8 cellular contexts compared by ENCODE assay signal in genomic region chr4:49032440-49033161, GRCh38. TPM values are rescaled to one million over a fixed set of nuclear protein-coding genes. Genes with fewer than 3 reads are reported as not detected.
DNase-seq lines count a peak whose midpoint lies in the region; ATAC-seq and TF ChIP-seq lines count a peak whose summit lies in the region.
"Had no signal": no experiment of that assay in that cellular context is flagged by ENCODE, and none has a peak within 500 bp of the region (broad histone marks: within the 10 kb centered on the region; RNA-seq: fewer than 3 reads in every experiment).

No MANE protein-coding gene starts in this region.

- POLR2A ChIA-PET in HCT116 (lab: Charles Lee) (no interaction called here), RWPE1 (lab: Yijun Ruan, JAX; ENCODE audit: low non-redundant PET) (no interaction called here)

- H3K27ac ChIP-seq in DOHH2 (ENCODE audit: low read depth, low read length) (no peak overlapping the region), HCT116 (ENCODE audit: low read depth, low read length) (no peak overlapping the region), RWPE1 (no peak overlapping the region)

- H3K4me2 ChIP-seq in DOHH2 (ENCODE audit: low read length): no peak overlapping the region
- 0 out of 2 replicates have a peak overlapping the region, but pooled peaks have one; percentile 15 for H3K4me2 ChIP-seq in HCT116 (ENCODE audit: low read length)

- H3K9me3 ChIP-seq in DOHH2 (ENCODE audit: control insufficient read depth, insufficient read depth, low read length): no peaks in the 10 kb centered on the region
- H3K9me3 ChIP-seq in HCT116 (ENCODE audit: control insufficient read depth in 1 of 2, insufficient read depth in 1 of 2, low read depth in 1 of 2, low read length in 2 of 2): no peaks in the 10 kb centered on the region

- CTCF ChIA-PET in HCT116 (lab: Charles Lee): interaction anchor here (0.5 kb wide), 1 partner anchor 88 kb away, joined by 3 read pairs; no protein-coding TSS in a partner anchor
- CTCF ChIA-PET in RWPE1 (lab: Yijun Ruan, JAX): interaction anchor here (0.6 to 0.7 kb wide), 4 partner anchors 20 to 233 kb away, joined by 3 to 5 read pairs (median 3); no protein-coding TSS in a partner anchor

- no peak overlapping the region for H3K4me3 ChIP-seq in DOHH2 (ENCODE audit: low read length)
- no peak overlapping the region for H3K4me3 ChIP-seq in HCT116 (replicated peaks in 1 of 2; ENCODE audit: low read depth in 1 of 2, low read length in 2 of 2)

- peak; percentile 76 for TF ChIP-seq RAD21 in HCT116 (IDR thresholded peaks at IDR 0.05; ENCODE audit: low read depth)

- no peak for TF ChIP-seq POLR2A in HCT116 (IDR thresholded peaks at IDR 0.05; ENCODE audit: borderline replicate concordance, extremely low read depth, insufficient read depth, insufficient read length)

- H3K79me2 ChIP-seq in DOHH2 (ENCODE audit: control insufficient read depth, low read length) (no peaks in the 10 kb centered on the region), HCT116 (ENCODE audit: insufficient read depth, low read length) (no peaks in the 10 kb centered on the region)

- H3K4me1 ChIP-seq in DOHH2 (ENCODE audit: control insufficient read depth, low read length) (no peaks in the 10 kb centered on the region), HCT116 (ENCODE audit: control insufficient read depth in 1 of 2, insufficient read depth in 2 of 2, low read length in 2 of 2) (no peaks in the 10 kb centered on the region)

- no peaks in the 10 kb centered on the region for H3F3A ChIP-seq in DOHH2 (ENCODE audit: control insufficient read depth, insufficient read depth)

- intact Hi-C loops in HCT116 (cut with micrococcal nuclease) (no loop called here), head of caudate nucleus (cut with DNase I) (no loop called here)

- H3K27ac Mint-ChIP-seq in stimulated activated memory B cell treated with anti-CD40 and anti-IgM and Interleukin-4, amounts not matched to agents 10 μg/mL and 1 μg/mL and 100 μg/mL, for 72 hours: no peak overlapping the region

- H4K20me1 ChIP-seq in DOHH2 (ENCODE audit: control insufficient read depth, insufficient read depth, low read depth, low read length) (no peaks in the 10 kb centered on the region), HCT116 (ENCODE audit: insufficient read depth) (no peaks in the 10 kb centered on the region)

- H3K9me2 ChIP-seq in DOHH2 (replicated peaks; ENCODE audit: control insufficient read depth, low read length): no peaks in the 10 kb centered on the region
- no peaks in the 10 kb centered on the region for H3K9me2 ChIP-seq in HCT116 (ENCODE audit: insufficient read depth)

- no peaks in the 10 kb centered on the region for H3K36me3 ChIP-seq in DOHH2 (ENCODE audit: control insufficient read depth, low read length)
- H3K36me3 ChIP-seq in HCT116 (ENCODE audit: control insufficient read depth in 1 of 2, insufficient read depth in 2 of 2, low read length in 2 of 2): no peaks in the 10 kb centered on the region

- H2AFZ ChIP-seq in HCT116 (ENCODE audit: low read depth, low read length, poor library complexity, severe bottlenecking): no peak overlapping the region

- DNase-seq in HCT116 (ENCODE audit: low read depth, low spot score): peak; percentile 6
- DNase-seq in RWPE1 (ENCODE audit: low spot score): peak; percentile 46
- DNase-seq in head of caudate nucleus: peak; percentile 35 to 85 (median 62)

- peaks cover 24% of the 10 kb centered on the region for H3K27me3 Mint-ChIP-seq in stimulated activated memory B cell treated with anti-CD40 and anti-IgM and Interleukin-4, amounts not matched to agents 10 μg/mL and 1 μg/mL and 100 μg/mL, for 72 hours

- no peaks in the 10 kb centered on the region for H3K4me1 Mint-ChIP-seq in stimulated activated memory B cell treated with anti-CD40 and anti-IgM and Interleukin-4, amounts not matched to agents 10 μg/mL and 1 μg/mL and 100 μg/mL, for 72 hours

- no peaks in the 10 kb centered on the region for H3K36me3 Mint-ChIP-seq in stimulated activated memory B cell treated with anti-CD40 and anti-IgM and Interleukin-4, amounts not matched to agents 10 μg/mL and 1 μg/mL and 100 μg/mL, for 72 hours

- no peak overlapping the region for H3K4me3 Mint-ChIP-seq in stimulated activated memory B cell treated with anti-CD40 and anti-IgM and Interleukin-4, amounts not matched to agents 10 μg/mL and 1 μg/mL and 100 μg/mL, for 72 hours

- RAD21 ChIA-PET in HCT116 (lab: Charles Lee; ENCODE audit: low non-redundant PET in 1 of 2, low total read pairs in 2 of 2, uncharacterized antibody in 2 of 2, unreplicated experiment in 2 of 2): no interaction called here

- TF ChIP-seq CTCF in DOHH2 (IDR thresholded peaks at IDR 0.05; ENCODE audit: low read depth, low read length, poor library complexity, severe bottlenecking): peak; percentile 81
- peak in 2 of 3 experiments; percentile 74 to 89; a peak in 4 of 6 replicates for TF ChIP-seq CTCF in HCT116 (IDR thresholded peaks at IDR 0.05 in 2 of 3, conservative IDR thresholded peaks at IDR 0.05 in 1 of 3; ENCODE audit: borderline replicate concordance in 1 of 3, insufficient read depth in 1 of 3, low read depth in 2 of 3, low read length in 2 of 3)
- TF ChIP-seq CTCF in RWPE1 (conservative IDR thresholded peaks at IDR 0.05; ENCODE audit: low read depth): peak; percentile 73

- H3K9me3 Mint-ChIP-seq in stimulated activated memory B cell treated with anti-CD40 and anti-IgM and Interleukin-4, amounts not matched to agents 10 μg/mL and 1 μg/mL and 100 μg/mL, for 72 hours: no peaks in the 10 kb centered on the region

- ATAC-seq in HCT116 (peak; percentile 74), HG03095 (IDR thresholded peaks at IDR 0.05; ENCODE audit: unreplicated experiment) (no peak), GM18858 (IDR thresholded peaks at IDR 0.05; ENCODE audit: unreplicated experiment) (no peak)
- ATAC-seq in stimulated activated memory B cell treated with anti-CD40 and anti-IgM and Interleukin-4, amounts not matched to agents 10 μg/mL and 1 μg/mL and 100 μg/mL, for 72 hours: no peak

- H3K9ac ChIP-seq in HCT116 (ENCODE audit: low read length): no peak overlapping the region

- H3K27me3 ChIP-seq in DOHH2 (ENCODE audit: control insufficient read depth, low read length) (peaks cover 6% of the 10 kb centered on the region), HCT116 (ENCODE audit: insufficient read depth, low read length) (peaks cover 17% of the 10 kb centered on the region)

- BruUV-seq in HCT116 (replicated peaks; lab: Mats Ljungman, UMichigan): no TSS peak

TF ChIP-seq in HCT116, 20 proteins besides CTCF, POLR2A, EP300 and RAD21:
- no peak for TF ChIP-seq EGR1 (IDR thresholded peaks at IDR 0.05; ENCODE audit: low read depth)
- TF ChIP-seq ZBTB33 (IDR thresholded peaks at IDR 0.05; ENCODE audit: extremely low read depth, insufficient replicate concordance, low read length): no peak
- 0 out of 2 replicates have a peak, but pooled peaks have one; percentile 12 for TF ChIP-seq CEBPB (IDR thresholded peaks at IDR 0.05; ENCODE audit: low read depth)
- no peak for TF ChIP-seq CBX3 (IDR thresholded peaks at IDR 0.05; ENCODE audit: low read depth)
- TF ChIP-seq SRF (IDR thresholded peaks at IDR 0.05; ENCODE audit: low read depth): no peak
TF ChIP-seq in HCT116: peak in this region for 1.

RNA-seq across cellular contexts. Expression of gene CWH43, which starts 46.5 kb away (rescaled TPM):
- total RNA-seq in HCT116 (2021; ENCODE audit: unreplicated experiment): not detected
- polyA plus RNA-seq in HCT116 (2012): not detected in 2 replicates
- total RNA-seq: skeletal muscle tissue had no signal

Comparison
In these comparisons a context has a peak if more than half of its experiments do, and no peak if none do; other contexts are left out.
1. DNase-seq: peak in every context shown above with its lines; median percentile 62 in head of caudate nucleus; 46 in RWPE1; 6 in HCT116.